ENCODE assay signal across 1 cellular context in genomic region chr6:6586671-6587526, GRCh38.
TF ChIP-seq lines count a peak whose summit lies in the region.

No MANE protein-coding gene starts in this region.

TF ChIP-seq in K562, 482 proteins besides CTCF, POLR2A, EP300 and RAD21 (continued from another document):
- TF ChIP-seq PBX2 (CRISPR knock-in tag; IDR thresholded peaks at IDR 0.05; ENCODE audit: low read depth) (no peak), PBX2 (tag; conservative IDR thresholded peaks at IDR 0.05; ENCODE audit: low read depth) (0 out of 2 replicates have a peak, but pooled peaks have one; percentile 27), PKNOX1 (IDR thresholded peaks at IDR 0.05) (peak; percentile 87), RFX5 (IDR thresholded peaks at IDR 0.05; ENCODE audit: low read depth, low read length) (no peak)
